8 cellular contexts compared by ENCODE assay signal in genomic region chr15:73346735-73347312, GRCh38. TPM values are rescaled to one million over a fixed set of nuclear protein-coding genes. Genes with fewer than 3 reads are reported as not detected.
DNase-seq lines count a peak whose midpoint lies in the region; ATAC-seq and TF ChIP-seq lines count a peak whose summit lies in the region.

No MANE protein-coding gene starts in this region.

- 43 to 53% methylated on average over 4 to 9 of the region's 9 CpGs for WGBS in endodermal cell (ENCODE audit: insufficient coverage in 1 of 2, insufficient read length in 1 of 2), 2 experiments

- H3K4me3 ChIP-seq in endodermal cell (ENCODE audit: low read length) (no peak overlapping the region), retinal pigment epithelial cell (ENCODE audit: low read length) (no peak overlapping the region)

- ATAC-seq in HG02870 (IDR thresholded peaks at IDR 0.05; ENCODE audit: unreplicated experiment): no peak
- ATAC-seq in HG02610 (IDR thresholded peaks at IDR 0.05; ENCODE audit: unreplicated experiment): no peak

- no peak overlapping the region for H3K9ac ChIP-seq in endodermal cell (ENCODE audit: extremely low read depth, low read length, poor library complexity, severe bottlenecking)

- no peaks in the 10 kb centered on the region for H3K9me3 Mint-ChIP-seq in endodermal cell

- no peak overlapping the region for H3K27ac ChIP-seq in endodermal cell (ENCODE audit: low read depth, low read length)

- no peak overlapping the region for H3K4me3 Mint-ChIP-seq in endodermal cell

- no peaks in the 10 kb centered on the region for H3K27me3 Mint-ChIP-seq in endodermal cell (ENCODE audit: insufficient read depth)

- no peaks in the 10 kb centered on the region for H3K36me3 Mint-ChIP-seq in endodermal cell (ENCODE audit: low read depth)

- no peak for TF ChIP-seq CTCF in endodermal cell (conservative IDR thresholded peaks at IDR 0.05)
- no peak for TF ChIP-seq CTCF in retinal pigment epithelial cell (conservative IDR thresholded peaks at IDR 0.05; ENCODE audit: low read depth, low read length)

- H3K27ac Mint-ChIP-seq in endodermal cell: no peak overlapping the region

- H3K36me3 ChIP-seq in endodermal cell (ENCODE audit: control insufficient read depth, insufficient read depth, low read length): no peaks in the 10 kb centered on the region

- DNase-seq in activated gamma-delta T cell treated with Interleukin-2 at 50 U/mL for 16 hours (peak; percentile 60), activated gamma-delta T cell (lab: John Stamatoyannopoulos, UW) (no peak), endodermal cell (peak; percentile 95), retinal pigment epithelial cell (ENCODE audit: low read depth) (peak; percentile 12), cerebellar nuclear complex (lab: John Stamatoyannopoulos, UW) (no peak)
- peak; percentile 63 for DNase-seq in activated CD4-positive, alpha-beta T cell treated with anti-CD3 and anti-CD28 coated beads, Interleukin-2, amount 50 U/mL, for 1 hour

- no peaks in the 10 kb centered on the region for H3K9me3 ChIP-seq in endodermal cell (ENCODE audit: control insufficient read depth, low read length)

- no peaks in the 10 kb centered on the region for H3K4me1 ChIP-seq in endodermal cell (ENCODE audit: control insufficient read depth, insufficient read depth, low read length)

- H3K27me3 ChIP-seq in endodermal cell (ENCODE audit: control insufficient read depth, insufficient read depth, low read length, poor library complexity, severe bottlenecking): no peaks in the 10 kb centered on the region

- no peaks in the 10 kb centered on the region for H3K4me1 Mint-ChIP-seq in endodermal cell

RNA-seq across cellular contexts. Expression of gene HCN4, which starts 21.9 kb away (rescaled TPM):
- total RNA-seq in endodermal cell: 1 to 10 TPM in 1 of 2 donors, under 1 TPM in 1; 0.82 to 3.1 TPM
- polyA plus RNA-seq in endodermal cell (2013, experiment 1 of 2): 2.1 TPM
- polyA plus RNA-seq in endodermal cell (2013, experiment 2 of 2): 1.6 TPM

Comparison
In these comparisons a context has a peak if more than half of its experiments do, and no peak if none do; other contexts are left out.
1. DNase-seq: peak in activated gamma-delta T cell treated with Interleukin-2 at 50 U/mL for 16 hours (single experiment), activated CD4-positive, alpha-beta T cell treated with anti-CD3 and anti-CD28 coated beads, Interleukin-2, amount 50 U/mL, for 1 hour (single experiment), endodermal cell (single experiment) and retinal pigment epithelial cell (single experiment); none in activated gamma-delta T cell (single experiment) and cerebellar nuclear complex (0 of 2).